Comparison of ENCODE assay signal across 27 cellular contexts in the genomic region with DNA sequence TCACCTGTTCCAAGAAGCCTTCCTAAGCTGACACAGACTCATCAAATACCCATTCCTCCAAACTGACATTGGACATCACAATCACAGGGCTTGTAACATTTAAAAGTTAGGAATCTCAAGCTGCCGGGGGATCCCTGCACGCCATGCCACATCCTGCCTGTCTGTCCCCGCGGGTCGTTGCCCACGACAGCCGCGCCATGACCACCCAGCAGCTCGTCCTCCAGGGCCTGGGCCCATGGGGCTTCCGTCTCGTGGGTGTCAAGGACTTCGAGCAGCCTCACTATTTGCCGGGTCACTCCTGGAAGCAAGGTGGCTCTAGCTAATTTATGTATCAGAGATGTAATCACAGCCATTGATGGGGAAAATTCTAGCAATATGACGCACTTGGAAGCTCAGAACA.
"Had no signal": no experiment of that assay in that cellular context is flagged by ENCODE, and none has a peak within 500 bp of the region (broad histone marks: within the 10 kb centered on the region; RNA-seq: fewer than 3 reads in every experiment).

No MANE protein-coding gene starts in this region.

- H3K27ac ChIP-seq: esophagus squamous epithelium, heart right ventricle, lower lobe of right lung, ovary, psoas muscle, sigmoid colon, transverse colon, vagina had no signal

- H3K36me3 ChIP-seq: esophagus squamous epithelium, heart right ventricle, lower lobe of right lung, ovary, sigmoid colon, transverse colon, vagina had no signal

- H3K4me3 ChIP-seq: esophagus squamous epithelium, heart right ventricle, lower lobe of right lung, ovary, psoas muscle, sigmoid colon, transverse colon, vagina had no signal

- H3K4me3 Mint-ChIP-seq: effector memory CD8-positive, alpha-beta T cell; stimulated activated naive B cell treated with anti-CD40 and anti-IgM and Interleukin-4, amounts not matched to agents 10 μg/mL and 1 μg/mL and 100 μg/mL, for 72 hours; stimulated activated naive CD8-positive, alpha-beta T cell treated with anti-CD3 and anti-CD28 coated beads, Interleukin-15, Interleukin-2, amounts not matched to agents 100 ng/mL and 50 ng/mL, for 24 hours had no signal

- H3K9me3 Mint-ChIP-seq: effector memory CD8-positive, alpha-beta T cell had no signal

- ATAC-seq: effector memory CD8-positive, alpha-beta T cell; heart right ventricle; left colon; left ventricle myocardium superior; lower lobe of right lung; psoas muscle; right cardiac atrium; stimulated activated naive B cell treated with anti-CD40 and anti-IgM and Interleukin-4, amounts not matched to agents 10 μg/mL and 1 μg/mL and 100 μg/mL, for 72 hours had no signal

- DNase-seq: dermis blood vessel endothelial cell; effector memory CD8-positive, alpha-beta T cell; erythroblast; esophagus squamous epithelium; foreskin melanocyte; glutamatergic neuron; heart right ventricle; hippocampal formation; kidney glomerular epithelial cell; left colon; left ventricle myocardium superior; lower lobe of right lung; occipital lobe; ovary; posterior cingulate gyrus; psoas muscle; right cardiac atrium; sigmoid colon; stimulated activated CD4-positive, alpha-beta T cell treated with anti-CD3 and anti-CD28 coated beads, Interleukin-2, amount 100 ng/mL, for 24 hours; stimulated activated CD4-positive, alpha-beta T cell treated with anti-CD3 and anti-CD28 coated beads, Interleukin-4, amount 100 ng/mL, for 24 hours; stimulated activated naive B cell treated with anti-CD40 and anti-IgM and Interleukin-4, amounts not matched to agents 10 μg/mL and 1 μg/mL and 100 μg/mL, for 72 hours; transverse colon had no signal

- H3K4me1 ChIP-seq: psoas muscle had no signal

- FAIRE-seq: colon, endometrium, islet of Langerhans had no signal

- H3K27me3 Mint-ChIP-seq: effector memory CD8-positive, alpha-beta T cell; stimulated activated naive B cell treated with anti-CD40 and anti-IgM and Interleukin-4, amounts not matched to agents 10 μg/mL and 1 μg/mL and 100 μg/mL, for 72 hours; stimulated activated naive CD8-positive, alpha-beta T cell treated with anti-CD3 and anti-CD28 coated beads, Interleukin-15, Interleukin-2, amounts not matched to agents 100 ng/mL and 50 ng/mL, for 24 hours had no signal

- H3K27me3 ChIP-seq: esophagus squamous epithelium, heart right ventricle, ovary, sigmoid colon, transverse colon, vagina had no signal

- H3K27ac Mint-ChIP-seq: stimulated activated naive B cell treated with anti-CD40 and anti-IgM and Interleukin-4, amounts not matched to agents 10 μg/mL and 1 μg/mL and 100 μg/mL, for 72 hours; stimulated activated naive CD8-positive, alpha-beta T cell treated with anti-CD3 and anti-CD28 coated beads, Interleukin-15, Interleukin-2, amounts not matched to agents 100 ng/mL and 50 ng/mL, for 24 hours had no signal

- H3K9me3 ChIP-seq: esophagus squamous epithelium, lower lobe of right lung, ovary, psoas muscle, sigmoid colon, transverse colon, vagina had no signal
